ENCODE assay signal across 20 cellular contexts in the genomic region with DNA sequence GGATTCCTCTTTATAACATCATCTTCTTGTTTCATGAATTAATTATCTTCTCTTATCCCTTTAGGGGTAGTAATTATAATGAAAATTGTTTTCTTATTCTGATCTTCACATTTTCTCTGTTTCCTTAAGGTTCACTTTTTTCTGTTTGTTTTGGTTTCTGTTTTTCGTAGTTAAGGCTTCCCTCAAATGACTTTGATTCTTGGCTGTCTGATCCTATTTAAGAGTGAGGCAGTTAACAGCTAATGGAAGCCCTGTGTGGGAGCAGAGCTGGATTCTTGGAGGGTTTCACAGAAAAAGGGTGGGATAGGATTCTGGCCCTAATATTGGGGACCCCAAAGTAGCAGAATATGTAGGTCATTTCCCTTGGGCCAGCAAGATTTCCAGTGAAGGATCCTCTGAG. TPM values are rescaled to one million over a fixed set of nuclear protein-coding genes. Genes with fewer than 3 reads are reported as not detected.
DNase-seq lines count a peak whose midpoint lies in the region; ATAC-seq, FAIRE-seq and TF ChIP-seq lines count a peak whose summit lies in the region.
"Had no signal": no experiment of that assay in that cellular context is flagged by ENCODE, and none has a peak within 500 bp of the region (broad histone marks: within the 10 kb centered on the region; RNA-seq: fewer than 3 reads in every experiment).

No MANE protein-coding gene starts in this region.

- TF ChIP-seq POLR2A in stomach (IDR thresholded peaks at IDR 0.05) = no peak

- no peak for FAIRE-seq in keratinocyte (lab: Jason Lieb, UNC)
- FAIRE-seq: endothelial cell of umbilical vein had no signal

- no peaks in the 10 kb centered on the region for H3K9me3 ChIP-seq in PC-9 (ENCODE audit: insufficient read depth, low read depth)
- no peaks in the 10 kb centered on the region for H3K9me3 ChIP-seq in keratinocyte (ENCODE audit: control insufficient read depth, low read depth, low read length)
- H3K9me3 ChIP-seq in stomach = no peaks in the 10 kb centered on the region

- H2AFZ ChIP-seq in PC-9 (no peak overlapping the region), keratinocyte (ENCODE audit: control insufficient read depth, low read length) (no peak overlapping the region)

- intact Hi-C loops in PC-9 (cut with micrococcal nuclease; ENCODE audit: unreplicated experiment) (no loop called here), stomach (cut with DNase I; ENCODE audit: low total_unique reads) (no loop called here)

- no TSS peak for BruUV-seq in PC-9 (replicated peaks; lab: Mats Ljungman, UMichigan)

- H3K4me2 ChIP-seq in PC-9 = peak overlapping the region; percentile 73
- H3K4me2 ChIP-seq in keratinocyte (ENCODE audit: control insufficient read depth, extremely low read depth, insufficient read depth, low read depth, low read length) = peak overlapping the region; percentile 85
- H3K4me2 ChIP-seq: KMS-11 had no signal

- peak; percentile 18 for DNase-seq in AG20443 (ENCODE audit: low spot score)
- no peak for DNase-seq in PC-9
- no peak for DNase-seq in keratinocyte (ENCODE audit: low read depth, low spot score)
- no peak for DNase-seq in stomach
- no peak for DNase-seq in stimulated activated naive CD4-positive, alpha-beta T cell treated with Interleukin-2 at 50 U/mL for 16 hours (lab: John Stamatoyannopoulos, UW)
- no peak for DNase-seq in NCI-H1092 (lab: John Stamatoyannopoulos, UW)
- DNase-seq in progenitor cell of endocrine pancreas (ENCODE audit: low spot score, unreplicated experiment) = no peak
- DNase-seq: activated CD4-positive, alpha-beta T cell treated with anti-CD3 and anti-CD28 coated beads for 1 hour; COR-L47; EL; NCI-H524 treated with DMSO at 0.1 percent for 48 hours; SIG-M5; T-helper 2 cell had no signal

- H3K4me3 ChIP-seq in PC-9 (no peak overlapping the region), keratinocyte (ENCODE audit: control insufficient read depth in 2 of 3, extremely low read depth in 1 of 3, insufficient read depth in 2 of 3, low read depth in 1 of 3, low read length in 3 of 3) (no peak overlapping the region), stomach (no peak overlapping the region)
- H3K4me3 ChIP-seq: tibial nerve had no signal

- peaks cover 25% of the 10 kb centered on the region for H3K27me3 Mint-ChIP-seq in progenitor cell of endocrine pancreas

- peaks cover 18% of the 10 kb centered on the region; the same call in 1 of the 2 replicates for H3F3A ChIP-seq in PC-9 (ENCODE audit: insufficient read depth, low read depth)

- CTCF ChIA-PET in PC-9 (lab: Charles Lee) = interaction anchor here (1.3 kb wide), 1 partner anchor 46 kb away, joined by 27 read pairs; no protein-coding TSS in a partner anchor

- TF ChIP-seq CTCF in PC-9 (conservative IDR thresholded peaks at IDR 0.05) = no peak
- no peak for TF ChIP-seq CTCF in keratinocyte (optimal IDR thresholded peaks at IDR 0.05 in 1 of 3, IDR thresholded peaks at IDR 0.05 in 1 of 3, conservative IDR thresholded peaks at IDR 0.05 in 1 of 3; ENCODE audit: extremely low read depth in 1 of 3, insufficient read depth in 2 of 3, low read length in 3 of 3)
- no peak for TF ChIP-seq CTCF in stomach (IDR thresholded peaks at IDR 0.05)
- TF ChIP-seq CTCF in progenitor cell of endocrine pancreas (IDR thresholded peaks at IDR 0.05; ENCODE audit: unreplicated experiment) = no peak

- H3K79me2 ChIP-seq in PC-9 (ENCODE audit: low read depth) = peaks cover 17% of the 10 kb centered on the region
- H3K79me2 ChIP-seq in keratinocyte (ENCODE audit: control insufficient read depth, insufficient read depth, low read length) = no peaks in the 10 kb centered on the region

- peak overlapping the region; percentile 74 for H3K9ac ChIP-seq in keratinocyte (ENCODE audit: control insufficient read depth, extremely low read depth, insufficient read depth, low read length)
- H3K9ac ChIP-seq: KMS-11 had no signal

- no peaks in the 10 kb centered on the region for H3K36me3 Mint-ChIP-seq in progenitor cell of endocrine pancreas (ENCODE audit: insufficient read depth)
- H3K36me3 Mint-ChIP-seq: naive thymus-derived CD4-positive, alpha-beta T cell had no signal

- H3K36me3 ChIP-seq in PC-9 (ENCODE audit: low read depth) = no peaks in the 10 kb centered on the region
- H3K36me3 ChIP-seq in keratinocyte (ENCODE audit: control insufficient read depth in 2 of 2, extremely low read depth in 1 of 2, insufficient read depth in 2 of 2, low read length in 2 of 2) = no peaks in the 10 kb centered on the region
- H3K36me3 ChIP-seq in stomach = no peaks in the 10 kb centered on the region
- H3K36me3 ChIP-seq: tibial nerve had no signal

- H3K4me3 Mint-ChIP-seq in progenitor cell of endocrine pancreas (ENCODE audit: low read depth) = no peak overlapping the region
- H3K4me3 Mint-ChIP-seq: dendritic cell treated with granulocyte-macrophage colony-stimulating factor and Interleukin-4, amounts not matched to agents 40 ng/mL and 50 ng/mL, for 4 days; H9; naive thymus-derived CD4-positive, alpha-beta T cell had no signal

- H3K4me1 Mint-ChIP-seq in progenitor cell of endocrine pancreas (ENCODE audit: low read depth) = peaks cover 2% of the 10 kb centered on the region

- POLR2A ChIA-PET in PC-9 (lab: Charles Lee; ENCODE audit: unreplicated experiment) = interaction anchor here (0.6 to 0.7 kb wide), 2 partner anchors 33 to 49 kb away, joined by 4 to 5 read pairs; no protein-coding TSS in a partner anchor

- dilution Hi-C loops in keratinocyte (cut with MboI; ENCODE audit: extremely low pct_ligation_motif_present, low sequenced_read_pairs) = no loop called here

- H3K27ac ChIP-seq in PC-9 = peak overlapping the region; percentile 74
- peak overlapping the region; percentile 84 for H3K27ac ChIP-seq in keratinocyte (ENCODE audit: control insufficient read depth, insufficient read depth, low read length)
- peak overlapping the region; percentile 1 to 87 (median 67) for H3K27ac ChIP-seq in stomach
- H3K27ac ChIP-seq: KMS-11 had no signal

- no peak for TF ChIP-seq EP300 in stomach (IDR thresholded peaks at IDR 0.05)

- no peaks in the 10 kb centered on the region for H3K9me1 ChIP-seq in keratinocyte (ENCODE audit: control insufficient read depth, extremely low read depth, insufficient read depth, low read length)

- WGBS in stomach, 5 donors = 4 to 27% (median 19%) methylated on average over 1 of the region's 1 CpG

- no peaks in the 10 kb centered on the region for H3K27me3 ChIP-seq in PC-9 (ENCODE audit: insufficient read depth, low read depth)
- no peaks in the 10 kb centered on the region for H3K27me3 ChIP-seq in keratinocyte (ENCODE audit: control insufficient read depth, extremely low read depth, insufficient read depth, low read length)
- H3K27me3 ChIP-seq in stomach = no peaks in the 10 kb centered on the region
- H3K27me3 ChIP-seq: tibial nerve had no signal

- no peak for ATAC-seq in HG03469 (IDR thresholded peaks at IDR 0.05; ENCODE audit: unreplicated experiment)
- ATAC-seq: naive thymus-derived CD4-positive, alpha-beta T cell had no signal

- H3K27ac Mint-ChIP-seq in progenitor cell of endocrine pancreas = no peak overlapping the region
- H3K27ac Mint-ChIP-seq: dendritic cell treated with granulocyte-macrophage colony-stimulating factor and Interleukin-4, amounts not matched to agents 40 ng/mL and 50 ng/mL, for 4 days; H9; naive thymus-derived CD4-positive, alpha-beta T cell had no signal

- H3K9me2 ChIP-seq in PC-9 (ENCODE audit: insufficient read depth) = no peaks in the 10 kb centered on the region

- peaks cover 54% of the 10 kb centered on the region for H3K4me1 ChIP-seq in PC-9 (replicated peaks; ENCODE audit: insufficient read depth)
- H3K4me1 ChIP-seq in keratinocyte (ENCODE audit: control insufficient read depth, extremely low read depth, insufficient read depth, low read length) = peaks cover 52% of the 10 kb centered on the region
- H3K4me1 ChIP-seq in stomach = peaks cover 11 to 27% (median 21%) of the 10 kb centered on the region in 4 donors

- H3K9me3 Mint-ChIP-seq in progenitor cell of endocrine pancreas (ENCODE audit: low read depth) = no peaks in the 10 kb centered on the region
- H3K9me3 Mint-ChIP-seq: dendritic cell treated with granulocyte-macrophage colony-stimulating factor and Interleukin-4, amounts not matched to agents 40 ng/mL and 50 ng/mL, for 4 days; H9; naive thymus-derived CD4-positive, alpha-beta T cell had no signal

- H4K20me1 ChIP-seq in PC-9 (ENCODE audit: insufficient read depth) (no peaks in the 10 kb centered on the region), keratinocyte (ENCODE audit: control insufficient read depth, extremely low read depth, insufficient read depth, low read length) (no peaks in the 10 kb centered on the region)

RNA-seq across cellular contexts. Expression of gene AMOTL2, which starts 6.8 kb away (rescaled TPM):
- total RNA-seq in PC-9 (2021) = 147 and 221 TPM in 2 replicates
- polyA plus RNA-seq in keratinocyte = 39.8 to 57.2 TPM (median 45.6 TPM) in 3 replicates
- 52.7 TPM for polyA plus RNA-seq in keratinocyte (2011; ENCODE audit: low read depth)
- polyA plus RNA-seq in keratinocyte (2011; cell fraction: cytosol; rRNA removed) = 30.8 and 32.5 TPM in 2 replicates
- polyA plus RNA-seq in keratinocyte (2011; cell fraction: nucleus; rRNA removed) = 88.6 and 88.9 TPM in 2 replicates
- 44.4 and 81.4 TPM in 2 replicates for polyA plus RNA-seq in keratinocyte (2012; ENCODE audit: low replicate concordance)
- 49.8 to 105 TPM (median 62.0 TPM) in 3 replicates for polyA minus RNA-seq in keratinocyte
- polyA minus RNA-seq in keratinocyte (2011; cell fraction: cytosol; rRNA and poly(A)+ RNA removed) = 64.5 TPM
- 82.0 and 84.4 TPM in 2 replicates for polyA minus RNA-seq in keratinocyte (2011; cell fraction: nucleus; rRNA and poly(A)+ RNA removed)
- 100 to 1,000 TPM in 1 of 5 donors, 10 to 100 TPM in 4; 29.3 to 782 (median 54.9) TPM for total RNA-seq in stomach
- polyA plus RNA-seq in stomach = 10 to 100 TPM; 10.6 to 16.6 (median 13.8) TPM
- total RNA-seq in progenitor cell of endocrine pancreas = 93.2 and 94.4 TPM in 2 replicates
- total RNA-seq: naive thymus-derived CD4-positive, alpha-beta T cell had no signal
